In genomic region chr13:78147905-78148304, GRCh38 we compare ENCODE assay signal across 17 cellular contexts.
A peak's percentile ranks its signal among the peaks of the same experiment; 100 is the strongest.
DNase-seq lines count a peak whose midpoint lies in the region; ATAC-seq and TF ChIP-seq lines count a peak whose summit lies in the region.
"Had no signal": no experiment of that assay in that cellular context is flagged by ENCODE, and none has a peak within 500 bp of the region (broad histone marks: within the 10 kb centered on the region; RNA-seq: fewer than 3 reads in every experiment).

No MANE protein-coding gene starts in this region.

- no peaks in the 10 kb centered on the region for H3K4me1 ChIP-seq in heart right ventricle
- no peaks in the 10 kb centered on the region for H3K4me1 ChIP-seq in gastroesophageal sphincter
- H3K4me1 ChIP-seq: lower lobe of right lung, thyroid gland had no signal

- H3K9me3 ChIP-seq in heart right ventricle: peaks cover 0 to 7% (median 0%) of the 10 kb centered on the region in 11 donors
- H3K9me3 ChIP-seq in gastroesophageal sphincter: no peaks in the 10 kb centered on the region
- H3K9me3 ChIP-seq: lower lobe of right lung, thyroid gland had no signal

- ATAC-seq in heart right ventricle: no peak
- ATAC-seq in gastroesophageal sphincter: no peak
- ATAC-seq: GM12878, lower lobe of right lung, T-cell had no signal

- intact Hi-C loops in heart right ventricle (cut with DNase I): no loop called here

- H3K27ac ChIP-seq in heart right ventricle (no peak overlapping the region), gastroesophageal sphincter (no peak overlapping the region)
- H3K27ac ChIP-seq: hepatocyte, lower lobe of right lung, thyroid gland had no signal

- no peak for TF ChIP-seq POLR2A in gastroesophageal sphincter (IDR thresholded peaks at IDR 0.05)

- H3K36me3 ChIP-seq in heart right ventricle: no peaks in the 10 kb centered on the region
- no peaks in the 10 kb centered on the region for H3K36me3 ChIP-seq in gastroesophageal sphincter
- H3K36me3 ChIP-seq: lower lobe of right lung, thyroid gland had no signal

- TF ChIP-seq CTCF in cardiac fibroblast (IDR thresholded peaks at IDR 0.05; ENCODE audit: low read depth, low read length): no peak
- no peak for TF ChIP-seq CTCF in heart right ventricle (IDR thresholded peaks at IDR 0.05)
- TF ChIP-seq CTCF in gastroesophageal sphincter (IDR thresholded peaks at IDR 0.05): no peak

- no peak for TF ChIP-seq RAD21 in Ishikawa (IDR thresholded peaks at IDR 0.05; ENCODE audit: low read depth)

- H3K27me3 ChIP-seq in heart right ventricle: peaks cover 0 to 16% (median 0%) of the 10 kb centered on the region in 7 donors
- H3K27me3 ChIP-seq in gastroesophageal sphincter: no peaks in the 10 kb centered on the region
- H3K27me3 ChIP-seq: hepatocyte, thyroid gland had no signal

- no peak overlapping the region for H3K4me3 ChIP-seq in cardiac fibroblast (replicated peaks in 1 of 2; ENCODE audit: low read depth in 2 of 2, low read length in 2 of 2)
- no peak overlapping the region for H3K4me3 ChIP-seq in heart right ventricle
- H3K4me3 ChIP-seq in gastroesophageal sphincter: no peak overlapping the region
- H3K4me3 ChIP-seq: GM12878, hepatocyte, lower lobe of right lung, thyroid gland had no signal

- DNase-seq in AG08396 (ENCODE audit: low spot score) (peak; percentile 32), cardiac fibroblast (ENCODE audit: low read depth in 2 of 2) (peak; percentile 65 to 87), kidney glomerular epithelial cell (lab: John Stamatoyannopoulos, UW) (peak; percentile 90), NCI-H510A treated with DMSO at 0.1 percent for 48 hours (lab: John Stamatoyannopoulos, UW) (no peak), NCI-H2171 treated with DMSO at 0.1 percent for 48 hours (lab: John Stamatoyannopoulos, UW) (no peak), heart right ventricle (no peak)
- DNase-seq: activated CD4-positive, alpha-beta T cell treated with anti-CD3 and anti-CD28 coated beads for 1 hour; amygdala; DMS153; lower lobe of right lung; nucleus accumbens; T-cell; thyroid gland had no signal

- no peak for TF ChIP-seq EP300 in Ishikawa (IDR thresholded peaks at IDR 0.05; ENCODE audit: borderline replicate concordance)
- no peak for TF ChIP-seq EP300 in gastroesophageal sphincter (IDR thresholded peaks at IDR 0.05)

TF ChIP-seq in Ishikawa, 13 proteins besides CTCF, POLR2A, EP300 and RAD21:
- TF ChIP-seq USF1 (IDR thresholded peaks at IDR 0.05): no peak
- TF ChIP-seq REST (IDR thresholded peaks at IDR 0.05; ENCODE audit: low read depth): no peak
- TF ChIP-seq TEAD4 (IDR thresholded peaks at IDR 0.05): peak; percentile 85

Comparison
In these comparisons a context has a peak if more than half of its experiments do, and no peak if none do; other contexts are left out.
1. DNase-seq: peak in AG08396 (single experiment), cardiac fibroblast (2 of 2) and kidney glomerular epithelial cell (single experiment); none in NCI-H510A treated with DMSO at 0.1 percent for 48 hours (single experiment), NCI-H2171 treated with DMSO at 0.1 percent for 48 hours (single experiment) and heart right ventricle (0 of 2).